ENCODE assay signal across 9 cellular contexts in the genomic region with DNA sequence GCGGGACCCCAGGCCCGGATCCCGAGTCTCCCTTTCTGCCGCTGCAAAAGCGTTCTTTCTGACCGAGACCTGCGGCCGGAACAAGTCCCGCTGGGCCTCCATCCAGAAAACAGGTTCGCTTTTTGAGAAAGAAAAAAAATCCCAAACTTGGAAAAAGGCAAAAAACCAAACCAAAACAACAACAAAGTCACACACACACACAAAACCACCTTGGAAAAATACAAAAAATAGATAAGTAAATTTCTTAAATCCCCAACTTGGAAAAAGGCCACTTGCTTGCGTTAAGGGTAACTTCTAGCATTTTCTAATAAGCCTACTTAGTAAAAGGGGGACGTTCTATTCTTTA. TPM values are rescaled to one million over a fixed set of nuclear protein-coding genes. Genes with fewer than 3 reads are reported as not detected.
A peak's percentile ranks its signal among the peaks of the same experiment; 100 is the strongest.
DNase-seq lines count a peak whose midpoint lies in the region; ATAC-seq lines count a peak whose summit lies in the region.
"Had no signal": no experiment of that assay in that cellular context is flagged by ENCODE, and none has a peak within 500 bp of the region (broad histone marks: within the 10 kb centered on the region; RNA-seq: fewer than 3 reads in every experiment).

No MANE protein-coding gene starts in this region.

- H3K27me3 Mint-ChIP-seq in stimulated activated naive CD8-positive, alpha-beta T cell treated with anti-CD3 and anti-CD28 coated beads, Interleukin-15, amount 100 ng/mL, for 72 hours = no peaks in the 10 kb centered on the region

- H3K4me1 ChIP-seq in iPS-20b (ENCODE audit: insufficient read depth, low read length) = peaks cover 35% of the 10 kb centered on the region

- peak; percentile 16 for DNase-seq in NCI-H82 (lab: John Stamatoyannopoulos, UW)
- DNase-seq in NCI-H82 treated with DMSO at 0.1 percent for 48 hours (lab: John Stamatoyannopoulos, UW; ENCODE audit: unreplicated experiment) = no peak
- DNase-seq in activated naive CD4-positive, alpha-beta T cell treated with anti-CD3 and anti-CD28 coated beads, Interleukin-2, amount 50 U/mL, for 72 hours (ENCODE audit: low spot score in 2 of 2) = no peak
- no peak for DNase-seq in stimulated activated naive CD8-positive, alpha-beta T cell treated with anti-CD3 and anti-CD28 coated beads, Interleukin-15, amount 100 ng/mL, for 72 hours
- DNase-seq in iPS-NIHi7 (ENCODE audit: extremely low spot score) = no peak
- no peak for DNase-seq in anterior cingulate cortex (lab: John Stamatoyannopoulos, UW)
- no peak for DNase-seq in SK-N-DZ (ENCODE audit: low spot score)

- H3K4me3 ChIP-seq in iPS-20b (ENCODE audit: low read length) = peak overlapping the region; percentile 96

- H3K27me3 ChIP-seq in iPS-20b (ENCODE audit: insufficient read depth, low read length) = no peaks in the 10 kb centered on the region

- H3K9me3 Mint-ChIP-seq in activated naive CD4-positive, alpha-beta T cell treated with anti-CD3 and anti-CD28 coated beads, Interleukin-2, amount 50 U/mL, for 72 hours = peaks cover 0 to 4% of the 10 kb centered on the region in 2 donors
- peaks cover 5 to 8% of the 10 kb centered on the region in 2 donors for H3K9me3 Mint-ChIP-seq in stimulated activated naive CD8-positive, alpha-beta T cell treated with anti-CD3 and anti-CD28 coated beads, Interleukin-15, amount 100 ng/mL, for 72 hours

- H3K4me3 Mint-ChIP-seq in stimulated activated naive CD8-positive, alpha-beta T cell treated with anti-CD3 and anti-CD28 coated beads, Interleukin-15, amount 100 ng/mL, for 72 hours = peak overlapping the region; percentile 73 to 75

- peaks cover 11% of the 10 kb centered on the region; the same call in 1 of the 2 replicates for H3K36me3 ChIP-seq in iPS-20b (ENCODE audit: insufficient read depth, low read depth, low read length)

- H3K4me1 Mint-ChIP-seq in stimulated activated naive CD8-positive, alpha-beta T cell treated with anti-CD3 and anti-CD28 coated beads, Interleukin-15, amount 100 ng/mL, for 72 hours = peaks cover 32% of the 10 kb centered on the region

- H3K9ac ChIP-seq in iPS-20b (ENCODE audit: low read depth, low read length) = peak overlapping the region; percentile 82

- peaks cover 0 to 8% of the 10 kb centered on the region in 2 donors for H3K36me3 Mint-ChIP-seq in activated naive CD4-positive, alpha-beta T cell treated with anti-CD3 and anti-CD28 coated beads, Interleukin-2, amount 50 U/mL, for 72 hours

- no peak for ATAC-seq in activated naive CD4-positive, alpha-beta T cell treated with anti-CD3 and anti-CD28 coated beads, Interleukin-2, amount 50 U/mL, for 72 hours
- ATAC-seq in stimulated activated naive CD8-positive, alpha-beta T cell treated with anti-CD3 and anti-CD28 coated beads, Interleukin-15, amount 100 ng/mL, for 72 hours = no peak

- peak overlapping the region; percentile 42 to 74 for H3K27ac Mint-ChIP-seq in activated naive CD4-positive, alpha-beta T cell treated with anti-CD3 and anti-CD28 coated beads, Interleukin-2, amount 50 U/mL, for 72 hours
- peak overlapping the region; percentile 71 to 89 for H3K27ac Mint-ChIP-seq in stimulated activated naive CD8-positive, alpha-beta T cell treated with anti-CD3 and anti-CD28 coated beads, Interleukin-15, amount 100 ng/mL, for 72 hours

- H3K9me3 ChIP-seq in iPS-20b (ENCODE audit: insufficient read depth, low read depth, low read length) = no peaks in the 10 kb centered on the region

- peak overlapping the region; percentile 43 for H3K27ac ChIP-seq in iPS-20b (ENCODE audit: low read length)

RNA-seq across cellular contexts. Expression of a gene that starts 0.2 kb away (rescaled TPM):
- total RNA-seq in activated naive CD4-positive, alpha-beta T cell treated with anti-CD3 and anti-CD28 coated beads, Interleukin-2, amount 50 U/mL, for 72 hours = 1 to 10 TPM; 1.6 to 7.3 TPM
- 20.1 and 22.4 TPM in 2 replicates for polyA plus RNA-seq in SK-N-DZ (2014; cell fraction: cytosol; rRNA removed)
- 20.2 and 21.5 TPM in 2 replicates for polyA plus RNA-seq in SK-N-DZ (2014; cell fraction: nucleus; rRNA removed)

RNA-seq across cellular contexts. Expression of a gene that starts 52.6 kb away (rescaled TPM):
- not detected for total RNA-seq in activated naive CD4-positive, alpha-beta T cell treated with anti-CD3 and anti-CD28 coated beads, Interleukin-2, amount 50 U/mL, for 72 hours
- not detected in 2 replicates for polyA plus RNA-seq in SK-N-DZ (2014; cell fraction: cytosol; rRNA removed)
- polyA plus RNA-seq in SK-N-DZ (2014; cell fraction: nucleus; rRNA removed) = not detected in 2 replicates
- total RNA-seq: LHCN-M2 had no signal
